Comparison of ENCODE assay signal across 8 cellular contexts in genomic region chr3:94062513-94063404, GRCh38. TPM values are rescaled to one million over a fixed set of nuclear protein-coding genes. Genes with fewer than 3 reads are reported as not detected.
DNase-seq lines count a peak whose midpoint lies in the region; ATAC-seq and TF ChIP-seq lines count a peak whose summit lies in the region.

Gene DHFR2 (minus strand): TSS chr3:94062916. CDS start chr3:94061511, 1,405 bp downstream.
Gene NSUN3 (plus strand): TSS chr3:94063061. CDS start chr3:94063127, 66 bp downstream.

- in situ Hi-C loops in KBM-7 (cut with MboI; ENCODE audit: low pct_unique_long_range_greater_than_20kb, low sequenced_read_pairs): no loop called here

- WGBS in esophagus, 2 donors: 0 to 1% methylated on average over 52 of the region's 52 CpGs

- no peaks in the 10 kb centered on the region for H3K9me2 ChIP-seq in PC-9 (ENCODE audit: insufficient read depth)

- peaks cover 19% of the 10 kb centered on the region for H3K4me1 ChIP-seq in PC-9 (replicated peaks; ENCODE audit: insufficient read depth)
- H3K4me1 ChIP-seq in esophagus (ENCODE audit: control insufficient read depth in 2 of 2, insufficient read depth in 2 of 2, low read length in 1 of 2): peaks cover 0 to 8% of the 10 kb centered on the region in 2 donors
- H3K4me1 ChIP-seq in mucosa of rectum (ENCODE audit: control insufficient read depth in 2 of 2, insufficient read depth in 2 of 2, low read length in 2 of 2): peaks cover 11 to 21% of the 10 kb centered on the region in 2 donors

- intact Hi-C loops in PC-9 (cut with micrococcal nuclease; ENCODE audit: unreplicated experiment): loop anchor here (1.0 to 10.0 kb wide), 3 partner anchors 34 to 208 kb away; partner anchors contain the start of genes ARL13B and STX19

- H3K27ac ChIP-seq in PC-9: peak within 1 kb of the TSS; percentile 93
- H3K27ac ChIP-seq in esophagus (ENCODE audit: low read depth in 2 of 2, low read length in 1 of 2): peak within 1 kb of the TSS; percentile 92 to 97
- H3K27ac ChIP-seq in mucosa of rectum (ENCODE audit: low read depth in 2 of 2, low read length in 2 of 2): peak within 1 kb of the TSS; percentile 90 to 95

- BruUV-seq in PC-9 (replicated peaks; lab: Mats Ljungman, UMichigan): TSS peak; percentile 74

- peak within 1 kb of the TSS; percentile 100 for H3K27ac Mint-ChIP-seq in activated T-cell treated with anti-CD3 and anti-CD28 coated beads, Interleukin-2, amount 50 U/mL, for 24 hours

- H4K20me1 ChIP-seq in PC-9 (ENCODE audit: insufficient read depth): no peaks in the 10 kb centered on the region

- ATAC-seq in GM21723 (IDR thresholded peaks at IDR 0.05; ENCODE audit: unreplicated experiment): peak; percentile 94

- H3K36me3 ChIP-seq in PC-9 (ENCODE audit: low read depth): no peaks in the 10 kb centered on the region
- H3K36me3 ChIP-seq in esophagus (ENCODE audit: control insufficient read depth in 2 of 2, insufficient read depth in 2 of 2, low read length in 1 of 2): no peaks in the 10 kb centered on the region
- peaks cover 9 to 19% of the 10 kb centered on the region in 2 donors for H3K36me3 ChIP-seq in mucosa of rectum (ENCODE audit: control insufficient read depth in 2 of 2, insufficient read depth in 2 of 2, low read length in 2 of 2)

- POLR2A ChIA-PET in PC-9 (lab: Charles Lee; ENCODE audit: unreplicated experiment): interaction anchor here (0.6 to 0.7 kb wide), 5 partner anchors 26 to 75 kb away, joined by 3 to 7 read pairs (median 3); no protein-coding TSS in a partner anchor

- H3F3A ChIP-seq in PC-9 (ENCODE audit: insufficient read depth, low read depth): peaks cover 23% of the 10 kb centered on the region; the same call in 1 of the 2 replicates

- CTCF ChIA-PET in PC-9 (lab: Charles Lee): interaction anchor here (0.6 to 1.3 kb wide), 4 partner anchors 25 to 186 kb away, joined by 3 to 5 read pairs (median 4); no protein-coding TSS in a partner anchor

- H3K4me3 Mint-ChIP-seq in activated T-cell treated with anti-CD3 and anti-CD28 coated beads, Interleukin-2, amount 50 U/mL, for 24 hours: peak within 1 kb of the TSS; percentile 91

- peak within 1 kb of the TSS; percentile 78 to 92 for H3K9ac ChIP-seq in mucosa of rectum (ENCODE audit: low read depth in 1 of 2, low read length in 2 of 2)

- H3K79me2 ChIP-seq in PC-9 (ENCODE audit: low read depth): peaks cover 27% of the 10 kb centered on the region

- no peaks in the 10 kb centered on the region for H3K27me3 Mint-ChIP-seq in activated T-cell treated with anti-CD3 and anti-CD28 coated beads, Interleukin-2, amount 50 U/mL, for 24 hours

- H3K4me3 ChIP-seq in PC-9: peak within 1 kb of the TSS; percentile 79
- H3K4me3 ChIP-seq in esophagus (ENCODE audit: low read depth in 1 of 2, low read length in 2 of 2): peak within 1 kb of the TSS; percentile 72 to 87
- H3K4me3 ChIP-seq in mucosa of rectum (ENCODE audit: low read length in 2 of 2): peak within 1 kb of the TSS; percentile 85 to 96

- TF ChIP-seq CTCF in PC-9 (conservative IDR thresholded peaks at IDR 0.05): no peak

- peak within 1 kb of the TSS; percentile 92 for H2AFZ ChIP-seq in PC-9

- H3K4me2 ChIP-seq in PC-9: peak within 1 kb of the TSS; percentile 88

- peaks cover 83% of the 10 kb centered on the region for H3K36me3 Mint-ChIP-seq in activated T-cell treated with anti-CD3 and anti-CD28 coated beads, Interleukin-2, amount 50 U/mL, for 24 hours (ENCODE audit: low read depth)

- peaks cover 1% of the 10 kb centered on the region for H3K9me3 Mint-ChIP-seq in activated T-cell treated with anti-CD3 and anti-CD28 coated beads, Interleukin-2, amount 50 U/mL, for 24 hours

- H3K4me1 Mint-ChIP-seq in activated T-cell treated with anti-CD3 and anti-CD28 coated beads, Interleukin-2, amount 50 U/mL, for 24 hours (ENCODE audit: low read depth): peaks cover 60% of the 10 kb centered on the region

- H3K9me3 ChIP-seq in PC-9 (ENCODE audit: insufficient read depth, low read depth) (no peaks in the 10 kb centered on the region), esophagus (ENCODE audit: control insufficient read depth in 2 of 2, insufficient read depth in 1 of 2, low read depth in 1 of 2, low read length in 1 of 2) (no peaks in the 10 kb centered on the region), mucosa of rectum (ENCODE audit: control insufficient read depth in 2 of 2, low read length in 2 of 2) (no peaks in the 10 kb centered on the region)

- H3K27me3 ChIP-seq in PC-9 (ENCODE audit: insufficient read depth, low read depth) (no peaks in the 10 kb centered on the region), esophagus (ENCODE audit: control insufficient read depth in 1 of 2, insufficient read depth in 2 of 2, low read length in 2 of 2) (no peaks in the 10 kb centered on the region), mucosa of rectum (ENCODE audit: control insufficient read depth in 2 of 2, insufficient read depth in 2 of 2, low read length in 2 of 2) (no peaks in the 10 kb centered on the region)

- peak; percentile 94 for DNase-seq in DMS53 treated with DMSO at 0.1 percent for 48 hours (lab: John Stamatoyannopoulos, UW; ENCODE audit: unreplicated experiment)
- peak; percentile 95 for DNase-seq in KBM-7
- peak; percentile 95 to 98 for DNase-seq in PC-9
- DNase-seq in activated T-cell treated with anti-CD3 and anti-CD28 coated beads, Interleukin-2, amount 50 U/mL, for 24 hours: peak; percentile 88
- DNase-seq in stimulated activated CD8-positive, alpha-beta memory T cell treated with anti-CD3 and anti-CD28 coated beads, Interleukin-4, amount 100 ng/mL, for 4 hours (ENCODE audit: low read depth in 2 of 2, low spot score in 1 of 2): peak; percentile 52 to 66

RNA-seq across cellular contexts. Expression of gene DHFR2, which starts in this region (rescaled TPM):
- 6.4 and 8.2 TPM in 2 replicates for total RNA-seq in PC-9 (2021)
- polyA plus RNA-seq in esophagus: 1 to 10 TPM; 1.5 to 1.9 TPM

RNA-seq across cellular contexts. Expression of gene NSUN3, which starts in this region (rescaled TPM):
- total RNA-seq in PC-9 (2021): 18.8 and 19.8 TPM in 2 replicates
- 1 to 10 TPM; 3.0 to 3.2 TPM for polyA plus RNA-seq in esophagus

Comparison
In these comparisons a context has a peak if more than half of its experiments do, and no peak if none do; other contexts are left out.
1. Peak in every context shown above with its lines: DNase-seq, ATAC-seq, H3K4me3 ChIP-seq and H3K27ac ChIP-seq.